In genomic region chr17:29090746-29091395, GRCh38 we compare ENCODE assay signal across 17 cellular contexts. TPM values are rescaled to one million over a fixed set of nuclear protein-coding genes. Genes with fewer than 3 reads are reported as not detected.
DNase-seq lines count a peak whose midpoint lies in the region; ATAC-seq and TF ChIP-seq lines count a peak whose summit lies in the region.
"Had no signal": no experiment of that assay in that cellular context is flagged by ENCODE, and none has a peak within 500 bp of the region (broad histone marks: within the 10 kb centered on the region; RNA-seq: fewer than 3 reads in every experiment).

No MANE protein-coding gene starts in this region.

- TF ChIP-seq EP300 in gastroesophageal sphincter (IDR thresholded peaks at IDR 0.05) = no peak

- no peaks in the 10 kb centered on the region for H3K9me3 ChIP-seq in WERI-Rb-1 (ENCODE audit: severe bottlenecking)
- H3K9me3 ChIP-seq in naive thymus-derived CD4-positive, alpha-beta T cell (ENCODE audit: control insufficient read depth in 2 of 3, low read length in 3 of 3) = no peaks in the 10 kb centered on the region
- H3K9me3 ChIP-seq in gastroesophageal sphincter = no peaks in the 10 kb centered on the region
- H3K9me3 ChIP-seq: ascending aorta, esophagus muscularis mucosa, mucosa of descending colon had no signal

- peaks cover 0 to 50% (median 10%) of the 10 kb centered on the region in 5 donors for H3K36me3 Mint-ChIP-seq in naive thymus-derived CD4-positive, alpha-beta T cell

- H3K27me3 ChIP-seq in WERI-Rb-1 (ENCODE audit: insufficient read depth, low read depth, severe bottlenecking) = no peaks in the 10 kb centered on the region
- no peaks in the 10 kb centered on the region for H3K27me3 ChIP-seq in naive thymus-derived CD4-positive, alpha-beta T cell (ENCODE audit: control insufficient read depth in 2 of 2, insufficient read depth in 2 of 2, low read length in 2 of 2)
- H3K27me3 ChIP-seq in gastroesophageal sphincter = no peaks in the 10 kb centered on the region
- H3K27me3 ChIP-seq: ascending aorta, esophagus muscularis mucosa had no signal

- intact Hi-C loops in Right ventricle myocardium inferior (cut with DNase I) (no loop called here), left ventricle myocardium superior (cut with micrococcal nuclease) (no loop called here)
- intact Hi-C loops in naive thymus-derived CD4-positive, alpha-beta T cell (cut with micrococcal nuclease) = no loop called here

- no peak overlapping the region for H3K4me3 ChIP-seq in WERI-Rb-1 (ENCODE audit: low read depth, low read length)
- no peak overlapping the region for H3K4me3 ChIP-seq in naive thymus-derived CD4-positive, alpha-beta T cell (ENCODE audit: low read length)
- no peak overlapping the region for H3K4me3 ChIP-seq in gastroesophageal sphincter
- H3K4me3 ChIP-seq: ascending aorta, esophagus muscularis mucosa, mucosa of descending colon, PC-9 had no signal

- H3K9me3 Mint-ChIP-seq in naive thymus-derived CD4-positive, alpha-beta T cell = peaks cover 0 to 3% (median 0%) of the 10 kb centered on the region in 11 donors
- H3K9me3 Mint-ChIP-seq: dendritic cell treated with granulocyte-macrophage colony-stimulating factor and Interleukin-4, amounts not matched to agents 40 ng/mL and 50 ng/mL, for 4 days had no signal

- H3K27ac ChIP-seq in WERI-Rb-1 = peak overlapping the region; percentile 59
- no peak overlapping the region for H3K27ac ChIP-seq in naive thymus-derived CD4-positive, alpha-beta T cell (ENCODE audit: low read depth, low read length)
- no peak overlapping the region for H3K27ac ChIP-seq in gastroesophageal sphincter
- H3K27ac ChIP-seq: ascending aorta, esophagus muscularis mucosa, PC-9 had no signal

- no peak overlapping the region for H3K4me3 Mint-ChIP-seq in naive thymus-derived CD4-positive, alpha-beta T cell
- H3K4me3 Mint-ChIP-seq: dendritic cell treated with granulocyte-macrophage colony-stimulating factor and Interleukin-4, amounts not matched to agents 40 ng/mL and 50 ng/mL, for 4 days had no signal

- no peak for TF ChIP-seq POLR2A in gastroesophageal sphincter (IDR thresholded peaks at IDR 0.05)

- H3K36me3 ChIP-seq in WERI-Rb-1 = peaks cover 71% of the 10 kb centered on the region
- peaks cover 6 to 97% (median 23%) of the 10 kb centered on the region in 3 experiments for H3K36me3 ChIP-seq in naive thymus-derived CD4-positive, alpha-beta T cell (ENCODE audit: control insufficient read depth in 2 of 3, insufficient read depth in 3 of 3, low read length in 3 of 3)
- peaks cover 0 to 100% of the 10 kb centered on the region in 2 donors for H3K36me3 ChIP-seq in gastroesophageal sphincter

- H3K4me1 ChIP-seq in naive thymus-derived CD4-positive, alpha-beta T cell (ENCODE audit: control insufficient read depth in 2 of 2, insufficient read depth in 2 of 2, low read length in 2 of 2) = no peaks in the 10 kb centered on the region
- H3K4me1 ChIP-seq in gastroesophageal sphincter = no peaks in the 10 kb centered on the region
- H3K4me1 ChIP-seq: ascending aorta, esophagus muscularis mucosa had no signal

- H3K27ac Mint-ChIP-seq in naive thymus-derived CD4-positive, alpha-beta T cell = peak overlapping the region in 1 of 9 donors; percentile 31
- H3K27ac Mint-ChIP-seq: dendritic cell treated with granulocyte-macrophage colony-stimulating factor and Interleukin-4, amounts not matched to agents 40 ng/mL and 50 ng/mL, for 4 days had no signal

- POLR2A ChIA-PET in naive thymus-derived CD4-positive, alpha-beta T cell (lab: Charles Lee) = no interaction called here

- TF ChIP-seq CTCF in WERI-Rb-1 (IDR thresholded peaks at IDR 0.05; ENCODE audit: low read depth, low read length) = peak; percentile 63
- no peak for TF ChIP-seq CTCF in gastroesophageal sphincter (IDR thresholded peaks at IDR 0.05)

- ATAC-seq in Right ventricle myocardium inferior = no peak
- ATAC-seq in left ventricle myocardium superior = no peak
- no peak for ATAC-seq in naive thymus-derived CD4-positive, alpha-beta T cell
- no peak for ATAC-seq in HG02840 (IDR thresholded peaks at IDR 0.05; ENCODE audit: low FRiP score, unreplicated experiment)
- no peak for ATAC-seq in gastroesophageal sphincter
- ATAC-seq: mucosa of descending colon had no signal

- H3K4me1 Mint-ChIP-seq in naive thymus-derived CD4-positive, alpha-beta T cell = no peaks in the 10 kb centered on the region

- DNase-seq in Right ventricle myocardium inferior (ENCODE audit: missing footprints) = peak; percentile 13
- DNase-seq in left ventricle myocardium superior = no peak
- DNase-seq in WERI-Rb-1 = peak; percentile 62
- DNase-seq in hippocampal formation (lab: John Stamatoyannopoulos, UW) = peak; percentile 38 to 43
- peak; percentile 41 for DNase-seq in superior temporal gyrus (ENCODE audit: extremely low spot score)
- no peak for DNase-seq in naive thymus-derived CD4-positive, alpha-beta T cell
- DNase-seq: activated CD8-positive, alpha-beta memory T cell treated with anti-CD3 and anti-CD28 coated beads for 24 hours; KG1; mucosa of descending colon; NCI-H1105; NCI-H446 treated with DMSO at 0.1 percent for 48 hours; PC-9 had no signal

- 71% methylated on average over 3 of the region's 11 CpGs; no CpG with 5 or more reads in 1 of the 2 donors for WGBS in gastroesophageal sphincter (ENCODE audit: low coverage in 1 of 2), 2 donors

- no peaks in the 10 kb centered on the region for H3K27me3 Mint-ChIP-seq in naive thymus-derived CD4-positive, alpha-beta T cell
- H3K27me3 Mint-ChIP-seq: dendritic cell treated with granulocyte-macrophage colony-stimulating factor and Interleukin-4, amounts not matched to agents 40 ng/mL and 50 ng/mL, for 4 days had no signal

- CTCF ChIA-PET in naive thymus-derived CD4-positive, alpha-beta T cell (lab: Charles Lee) = interaction anchor here (2.2 kb wide), 1 partner anchor 26 kb away, joined by 9 read pairs; no protein-coding TSS in a partner anchor

RNA-seq across cellular contexts. Expression of gene PIPOX, which starts 47.9 kb away (rescaled TPM):
- total RNA-seq in Right ventricle myocardium inferior (1.1 TPM), left ventricle myocardium superior (0.59 TPM), gastroesophageal sphincter (10 to 100 TPM in 1 of 4 donors, 1 to 10 TPM in 2, under 1 TPM in 1; 0.52 to 11.2 (median 6.7) TPM)
- 1 to 10 TPM; 1.6 to 6.4 (median 5.3) TPM for total RNA-seq in naive thymus-derived CD4-positive, alpha-beta T cell
- polyA plus RNA-seq in naive thymus-derived CD4-positive, alpha-beta T cell = under 1 TPM; 0.27 to 0.49 TPM
- total RNA-seq: ascending aorta had no signal

Comparison
In these comparisons a context has a peak if more than half of its experiments do, and no peak if none do; other contexts are left out.
1. DNase-seq: peak in Right ventricle myocardium inferior (single experiment), WERI-Rb-1 (single experiment), hippocampal formation (2 of 2) and superior temporal gyrus (single experiment); none in left ventricle myocardium superior (single experiment) and naive thymus-derived CD4-positive, alpha-beta T cell (0 of 9).